ENCODE assay signal across 24 cellular contexts in genomic region chr5:53358794-53359193, GRCh38.
"Had no signal": no experiment of that assay in that cellular context is flagged by ENCODE, and none has a peak within 500 bp of the region (broad histone marks: within the 10 kb centered on the region; RNA-seq: fewer than 3 reads in every experiment).

No MANE protein-coding gene starts in this region.

- H3K9me3 Mint-ChIP-seq: activated CD8-positive, alpha-beta T cell treated with anti-CD3 and anti-CD28 coated beads for 36 hours; activated naive CD4-positive, alpha-beta T cell treated with anti-CD3 and anti-CD28 coated beads, Interleukin-2, amount 50 U/mL, for 24 hours; activated naive CD8-positive, alpha-beta T cell treated with anti-CD3 and anti-CD28 coated beads, Interleukin-2, amount 50 U/mL, for 24 hours; activated T-cell treated with anti-CD3 and anti-CD28 coated beads, Interleukin-2, amount 50 U/mL, for 4 hours; activated T-helper 17 cell treated with anti-CD3 and anti-CD28 coated beads, Interleukin-2, amount 50 U/mL, for 72 hours; mesothelial cell of epicardium; neural crest cell had no signal

- H3K4me1 ChIP-seq: testis had no signal

- H3K36me3 Mint-ChIP-seq: activated naive CD4-positive, alpha-beta T cell treated with anti-CD3 and anti-CD28 coated beads, Interleukin-2, amount 50 U/mL, for 24 hours; mesothelial cell of epicardium; naive thymus-derived CD8-positive, alpha-beta T cell; WTC11 had no signal

- H3K9me3 ChIP-seq: testis, transverse colon had no signal

- H3K27me3 ChIP-seq: testis, transverse colon had no signal

- H3K27ac ChIP-seq: coronary artery, dorsolateral prefrontal cortex, testis, transverse colon had no signal

- H3K4me3 ChIP-seq: coronary artery, dorsolateral prefrontal cortex, testis, transverse colon had no signal

- H3K27me3 Mint-ChIP-seq: activated naive CD8-positive, alpha-beta T cell treated with anti-CD3 and anti-CD28 coated beads, Interleukin-2, amount 50 U/mL, for 24 hours; effector memory CD8-positive, alpha-beta T cell had no signal

- H3K4me1 Mint-ChIP-seq: activated naive CD4-positive, alpha-beta T cell treated with anti-CD3 and anti-CD28 coated beads, Interleukin-2, amount 50 U/mL, for 24 hours; activated naive CD8-positive, alpha-beta T cell treated with anti-CD3 and anti-CD28 coated beads, Interleukin-2, amount 50 U/mL, for 24 hours; activated T-helper 17 cell treated with anti-CD3 and anti-CD28 coated beads, Interleukin-2, amount 50 U/mL, for 72 hours; mesothelial cell of epicardium; naive thymus-derived CD8-positive, alpha-beta T cell had no signal

- DNase-seq: activated CD4-positive, alpha-beta T cell treated with anti-CD3 and anti-CD28 coated beads for 1 hour; activated CD4-positive, alpha-beta T cell treated with anti-CD3 and anti-CD28 coated beads, Interleukin-2, amount 50 U/mL, for 1 hour; activated CD8-positive, alpha-beta T cell treated with anti-CD3 and anti-CD28 coated beads for 36 hours; activated gamma-delta T cell treated with Interleukin-2 at 50 U/mL for 16 hours; activated naive CD8-positive, alpha-beta T cell treated with anti-CD3 and anti-CD28 coated beads, Interleukin-2, amount 50 U/mL, for 24 hours; activated T-cell treated with anti-CD3 and anti-CD28 coated beads, Interleukin-2, amount 50 U/mL, for 4 hours; dorsolateral prefrontal cortex; effector memory CD8-positive, alpha-beta T cell; glutamatergic neuron; left ventricle myocardium superior; naive thymus-derived CD8-positive, alpha-beta T cell; nucleus accumbens; right cardiac atrium; stimulated activated CD4-positive, alpha-beta T cell treated with anti-CD3 and anti-CD28 coated beads, Interleukin-2, amount 100 ng/mL, for 48 hours; stimulated activated naive CD4-positive, alpha-beta T cell treated with Interleukin-2 at 50 U/mL for 16 hours; T-helper 2 cell; testis; transverse colon had no signal

- H3K36me3 ChIP-seq: transverse colon had no signal

- ATAC-seq: activated CD8-positive, alpha-beta T cell treated with anti-CD3 and anti-CD28 coated beads for 36 hours; activated naive CD8-positive, alpha-beta T cell treated with anti-CD3 and anti-CD28 coated beads, Interleukin-2, amount 50 U/mL, for 24 hours; activated T-cell treated with anti-CD3 and anti-CD28 coated beads, Interleukin-2, amount 50 U/mL, for 4 hours; activated T-helper 17 cell treated with anti-CD3 and anti-CD28 coated beads, Interleukin-2, amount 50 U/mL, for 72 hours; effector memory CD8-positive, alpha-beta T cell; left ventricle myocardium superior; naive thymus-derived CD8-positive, alpha-beta T cell; right cardiac atrium; WTC11 had no signal

- H3K27ac Mint-ChIP-seq: activated CD8-positive, alpha-beta T cell treated with anti-CD3 and anti-CD28 coated beads for 36 hours; activated naive CD4-positive, alpha-beta T cell treated with anti-CD3 and anti-CD28 coated beads, Interleukin-2, amount 50 U/mL, for 24 hours; activated naive CD8-positive, alpha-beta T cell treated with anti-CD3 and anti-CD28 coated beads, Interleukin-2, amount 50 U/mL, for 24 hours; activated T-helper 17 cell treated with anti-CD3 and anti-CD28 coated beads, Interleukin-2, amount 50 U/mL, for 72 hours; effector memory CD8-positive, alpha-beta T cell; mesothelial cell of epicardium; naive thymus-derived CD8-positive, alpha-beta T cell; WTC11 had no signal

- H3K4me3 Mint-ChIP-seq: activated CD8-positive, alpha-beta T cell treated with anti-CD3 and anti-CD28 coated beads for 36 hours; activated naive CD4-positive, alpha-beta T cell treated with anti-CD3 and anti-CD28 coated beads, Interleukin-2, amount 50 U/mL, for 24 hours; activated naive CD8-positive, alpha-beta T cell treated with anti-CD3 and anti-CD28 coated beads, Interleukin-2, amount 50 U/mL, for 24 hours; activated T-cell treated with anti-CD3 and anti-CD28 coated beads, Interleukin-2, amount 50 U/mL, for 4 hours; activated T-helper 17 cell treated with anti-CD3 and anti-CD28 coated beads, Interleukin-2, amount 50 U/mL, for 72 hours; effector memory CD8-positive, alpha-beta T cell; mesothelial cell of epicardium; naive thymus-derived CD8-positive, alpha-beta T cell; neural crest cell; WTC11 had no signal
